In genomic region chr9:106713206-106713605, GRCh38 we compare ENCODE assay signal across 8 cellular contexts.
"Had no signal": no experiment of that assay in that cellular context is flagged by ENCODE, and none has a peak within 500 bp of the region (broad histone marks: within the 10 kb centered on the region; RNA-seq: fewer than 3 reads in every experiment).

No MANE protein-coding gene starts in this region.

- H3K9ac ChIP-seq: KMS-11 had no signal

- H3K27ac ChIP-seq: HL-60, KMS-11 had no signal

- FAIRE-seq: HepG2, HTR-8/SVneo, K562 had no signal

- DNase-seq: IMR-90, KBM-7, KG1 had no signal

- H3K4me3 ChIP-seq: K562 had no signal

- H3K4me2 ChIP-seq: KMS-11 had no signal
